23 cellular contexts compared by ENCODE assay signal in the genomic region with DNA sequence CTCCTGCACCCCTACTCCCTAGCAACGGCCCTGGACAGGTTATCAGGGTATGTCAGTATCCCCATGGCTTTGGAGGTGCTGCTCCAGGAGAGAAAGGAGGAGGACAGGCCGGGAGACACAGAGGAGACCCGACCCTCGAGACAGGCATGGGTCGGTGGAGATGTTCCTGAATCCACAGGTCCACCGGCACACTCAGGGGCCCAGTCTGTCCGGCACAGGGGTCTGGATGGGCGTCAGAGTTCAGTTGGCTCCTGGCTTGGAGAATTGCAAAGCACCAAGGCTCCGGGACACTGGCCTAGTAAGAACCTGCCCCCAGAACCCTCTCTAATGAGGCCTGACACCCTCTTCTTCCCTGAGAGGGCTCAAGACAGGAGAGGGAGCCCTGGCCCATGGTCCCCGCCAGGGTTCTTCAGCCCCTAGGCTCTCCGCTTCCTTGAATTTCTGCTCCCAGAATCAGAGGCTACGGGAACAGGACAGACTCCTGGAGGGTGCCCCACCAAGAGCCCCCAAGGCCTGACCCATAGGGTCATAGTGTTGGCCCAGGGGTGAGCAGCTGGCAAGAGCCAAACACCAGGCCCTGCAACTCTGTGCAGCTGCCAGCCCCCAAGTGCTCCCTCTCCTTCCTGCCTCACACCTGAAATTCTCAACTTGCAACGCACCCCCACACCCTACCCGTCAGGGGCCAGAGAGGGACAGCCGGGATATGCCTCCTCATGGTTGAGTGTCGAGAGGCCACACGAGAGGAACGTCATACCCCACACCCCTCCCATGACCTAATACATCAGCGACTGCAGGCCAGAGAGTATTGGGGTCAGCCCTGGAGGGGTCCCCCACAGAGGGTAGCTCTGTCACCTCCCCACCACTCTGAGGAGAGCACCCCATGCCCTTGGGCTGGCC. TPM values are rescaled to one million over a fixed set of nuclear protein-coding genes. Genes with fewer than 3 reads are reported as not detected.
DNase-seq lines count a peak whose midpoint lies in the region; ATAC-seq, FAIRE-seq and TF ChIP-seq lines count a peak whose summit lies in the region.
"Had no signal": no experiment of that assay in that cellular context is flagged by ENCODE, and none has a peak within 500 bp of the region (broad histone marks: within the 10 kb centered on the region; RNA-seq: fewer than 3 reads in every experiment).

No MANE protein-coding gene starts in this region.

- POLR2A ChIA-PET in K562 (lab: Yijun Ruan, JAX): interaction anchor here (0.6 to 2.5 kb wide), 8 partner anchors 8 to 120 kb away, joined by 3 to 8 read pairs (median 4); a partner anchor contains a TSS

- FAIRE-seq in K562 (lab: Jason Lieb, UNC): no peak
- FAIRE-seq: pancreas had no signal

- H3K36me3 Mint-ChIP-seq in activated naive CD4-positive, alpha-beta T cell treated with anti-CD3 and anti-CD28 coated beads, Interleukin-2, amount 10 ng/mL, durations not matched to agents 7 days and 5 days: peaks cover 2% of the 10 kb centered on the region
- H3K36me3 Mint-ChIP-seq in activated naive CD4-positive, alpha-beta T cell treated with anti-CD3 and anti-CD28 coated beads for 36 hours (ENCODE audit: low read depth): no peaks in the 10 kb centered on the region
- peaks cover 7 to 10% of the 10 kb centered on the region in 2 donors for H3K36me3 Mint-ChIP-seq in stimulated activated naive B cell treated with anti-CD40 and anti-IgM and Interleukin-4, amounts not matched to agents 10 μg/mL and 1 μg/mL and 100 μg/mL, for 72 hours
- H3K36me3 Mint-ChIP-seq: activated naive CD4-positive, alpha-beta T cell treated with anti-CD3 and anti-CD28 coated beads, Interleukin-2, amount 50 U/mL, for 24 hours had no signal

- H3K9ac ChIP-seq in K562 (ENCODE audit: insufficient read depth in 1 of 2, low read depth in 2 of 2, low read length in 2 of 2): no peak overlapping the region

- peaks cover 59 to 82% of the 10 kb centered on the region in 2 experiments for H3K27me3 ChIP-seq in K562 (ENCODE audit: control insufficient read depth in 2 of 2, insufficient read depth in 2 of 2, low read length in 2 of 2)
- H3K27me3 ChIP-seq: ascending aorta, pancreas, right lobe of liver, upper lobe of left lung had no signal

- peak; percentile 10 for ATAC-seq in K562
- no peak for ATAC-seq in stimulated activated naive B cell treated with anti-CD40 and anti-IgM and Interleukin-4, amounts not matched to agents 10 μg/mL and 1 μg/mL and 100 μg/mL, for 72 hours (replicated peaks)
- ATAC-seq in GM21515 (IDR thresholded peaks at IDR 0.05; ENCODE audit: unreplicated experiment): no peak

- H3K9me3 Mint-ChIP-seq in activated naive CD4-positive, alpha-beta T cell treated with anti-CD3 and anti-CD28 coated beads, Interleukin-2, amount 10 ng/mL, durations not matched to agents 7 days and 5 days: no peaks in the 10 kb centered on the region
- no peaks in the 10 kb centered on the region for H3K9me3 Mint-ChIP-seq in activated naive CD4-positive, alpha-beta T cell treated with anti-CD3 and anti-CD28 coated beads for 36 hours
- H3K9me3 Mint-ChIP-seq in stimulated activated naive B cell treated with anti-CD40 and anti-IgM and Interleukin-4, amounts not matched to agents 10 μg/mL and 1 μg/mL and 100 μg/mL, for 72 hours: peaks cover 0 to 3% of the 10 kb centered on the region in 2 donors
- H3K9me3 Mint-ChIP-seq: activated naive CD4-positive, alpha-beta T cell treated with anti-CD3 and anti-CD28 coated beads, Interleukin-2, amount 50 U/mL, for 24 hours; nephron had no signal

- H3K4me1 Mint-ChIP-seq in activated naive CD4-positive, alpha-beta T cell treated with anti-CD3 and anti-CD28 coated beads, Interleukin-2, amount 10 ng/mL, durations not matched to agents 7 days and 5 days: peaks cover 25% of the 10 kb centered on the region
- H3K4me1 Mint-ChIP-seq in activated naive CD4-positive, alpha-beta T cell treated with anti-CD3 and anti-CD28 coated beads for 36 hours (ENCODE audit: low read depth): peaks cover 18% of the 10 kb centered on the region
- peaks cover 24 to 50% of the 10 kb centered on the region in 2 donors for H3K4me1 Mint-ChIP-seq in stimulated activated naive B cell treated with anti-CD40 and anti-IgM and Interleukin-4, amounts not matched to agents 10 μg/mL and 1 μg/mL and 100 μg/mL, for 72 hours

- peaks cover 0 to 4% of the 10 kb centered on the region in 2 experiments; a peak in 1 of 5 replicates for H3K4me1 ChIP-seq in K562 (replicated peaks in 1 of 2; ENCODE audit: control insufficient read depth in 2 of 2, insufficient read depth in 2 of 2, low read length in 2 of 2)
- H3K4me1 ChIP-seq: ascending aorta, pancreas had no signal

- H3K4me3 ChIP-seq in GM12864 (ENCODE audit: low read depth, low read length): peak overlapping the region; percentile 49; the same call in 1 of the 2 replicates
- H3K4me3 ChIP-seq in K562: no peak overlapping the region
- H3K4me3 ChIP-seq: ascending aorta, pancreas, right lobe of liver had no signal

- no peak for TF ChIP-seq EP300 in K562 (IDR thresholded peaks at IDR 0.05; ENCODE audit: low read length)

- no peak overlapping the region for H3K4me3 Mint-ChIP-seq in activated naive CD4-positive, alpha-beta T cell treated with anti-CD3 and anti-CD28 coated beads, Interleukin-2, amount 10 ng/mL, durations not matched to agents 7 days and 5 days
- no peak overlapping the region for H3K4me3 Mint-ChIP-seq in activated naive CD4-positive, alpha-beta T cell treated with anti-CD3 and anti-CD28 coated beads for 36 hours
- H3K4me3 Mint-ChIP-seq in stimulated activated naive B cell treated with anti-CD40 and anti-IgM and Interleukin-4, amounts not matched to agents 10 μg/mL and 1 μg/mL and 100 μg/mL, for 72 hours: peak overlapping the region in 1 of 2 donors; percentile 19

- H4K20me1 ChIP-seq in K562 (replicated peaks; ENCODE audit: control insufficient read depth, insufficient read depth, low read length): 0 out of 2 replicates have a peak, but pooled peaks cover 4% of the 10 kb centered on the region

- H3K27ac ChIP-seq in K562 (ENCODE audit: extremely low read depth, low read depth, low read length): no peak overlapping the region
- H3K27ac ChIP-seq: ascending aorta, pancreas, right lobe of liver had no signal

- no peaks in the 10 kb centered on the region for H3K79me2 ChIP-seq in K562 (ENCODE audit: control insufficient read depth, insufficient read depth, low read length)

- intact Hi-C loops in activated naive CD4-positive, alpha-beta T cell treated with anti-CD3 and anti-CD28 coated beads for 36 hours (cut with micrococcal nuclease): no loop called here
- intact Hi-C loops in K562 (cut with micrococcal nuclease): no loop called here

- H3K27ac Mint-ChIP-seq in activated naive CD4-positive, alpha-beta T cell treated with anti-CD3 and anti-CD28 coated beads, Interleukin-2, amount 10 ng/mL, durations not matched to agents 7 days and 5 days: no peak overlapping the region
- H3K27ac Mint-ChIP-seq in activated naive CD4-positive, alpha-beta T cell treated with anti-CD3 and anti-CD28 coated beads for 36 hours: no peak overlapping the region
- peak overlapping the region; percentile 98 for H3K27ac Mint-ChIP-seq in stimulated activated naive B cell treated with anti-CD40 and anti-IgM and Interleukin-4, amounts not matched to agents 10 μg/mL and 1 μg/mL and 100 μg/mL, for 72 hours

- TF ChIP-seq POLR2A in K562 (conservative IDR thresholded peaks at IDR 0.05): no peak

- H3K4me2 ChIP-seq in K562 (ENCODE audit: insufficient read depth, low read length): no peak overlapping the region

- peaks cover 57% of the 10 kb centered on the region for H3K27me3 Mint-ChIP-seq in activated naive CD4-positive, alpha-beta T cell treated with anti-CD3 and anti-CD28 coated beads, Interleukin-2, amount 10 ng/mL, durations not matched to agents 7 days and 5 days
- peaks cover 7% of the 10 kb centered on the region for H3K27me3 Mint-ChIP-seq in activated naive CD4-positive, alpha-beta T cell treated with anti-CD3 and anti-CD28 coated beads for 36 hours (ENCODE audit: low read depth)
- H3K27me3 Mint-ChIP-seq in stimulated activated naive B cell treated with anti-CD40 and anti-IgM and Interleukin-4, amounts not matched to agents 10 μg/mL and 1 μg/mL and 100 μg/mL, for 72 hours: no peaks in the 10 kb centered on the region

- no peak for TF ChIP-seq RAD21 in K562 (CRISPR knock-in tag; conservative IDR thresholded peaks at IDR 0.05 in 1 of 2, IDR thresholded peaks at IDR 0.05 in 1 of 2)

- no peaks in the 10 kb centered on the region for H3K9me1 ChIP-seq in K562 (ENCODE audit: control insufficient read depth, insufficient read depth, low read length)

- H3K9me3 ChIP-seq in K562 (replicated peaks; ENCODE audit: control insufficient read depth, insufficient read depth, low read depth, low read length): no peaks in the 10 kb centered on the region
- H3K9me3 ChIP-seq: ascending aorta, pancreas, right lobe of liver, upper lobe of left lung had no signal

- WGBS in K562 (ENCODE audit: insufficient coverage, low coverage, missing lambda C conversion rate): 10% methylated on average over 19 of the region's 19 CpGs

- in situ Hi-C loops in K562 (cut with MboI): no loop called here

- CTCF ChIA-PET in activated naive CD4-positive, alpha-beta T cell treated with anti-CD3 and anti-CD28 coated beads, Interleukin-2, amount 10 ng/mL, durations not matched to agents 7 days and 5 days (lab: Charles Lee): interaction anchor here (0.9 to 2.0 kb wide), 2 partner anchors 159 to 232 kb away, joined by 3 to 8 read pairs; no protein-coding TSS in a partner anchor
- CTCF ChIA-PET in activated naive CD4-positive, alpha-beta T cell treated with anti-CD3 and anti-CD28 coated beads for 36 hours (lab: Charles Lee): interaction anchor here (0.6 kb wide), 1 partner anchor 67 kb away, joined by 3 read pairs; no protein-coding TSS in a partner anchor
- CTCF ChIA-PET in K562 (lab: Yijun Ruan, JAX; ENCODE audit: low intra/inter-chr PET ratio): no interaction called here

- TF ChIP-seq CTCF in GM12864 (IDR thresholded peaks at IDR 0.05; ENCODE audit: low read depth, low read length, missing control alignments) (no peak), K562 (IDR thresholded peaks at IDR 0.05 in 2 of 3, conservative IDR thresholded peaks at IDR 0.05 in 1 of 3; ENCODE audit: insufficient read depth in 2 of 3, low read depth in 1 of 3, low read length in 3 of 3) (no peak)

- no peaks in the 10 kb centered on the region for H3K36me3 ChIP-seq in K562 (ENCODE audit: control insufficient read depth, insufficient read depth, low read length)
- H3K36me3 ChIP-seq: ascending aorta, pancreas, right lobe of liver, upper lobe of left lung had no signal

- DNase-seq in activated naive CD4-positive, alpha-beta T cell treated with anti-CD3 and anti-CD28 coated beads, Interleukin-2, amount 10 ng/mL, durations not matched to agents 7 days and 5 days: peak; percentile 11
- DNase-seq in activated naive CD4-positive, alpha-beta T cell treated with anti-CD3 and anti-CD28 coated beads for 36 hours: no peak
- DNase-seq in GM12864 (ENCODE audit: low read depth) (no peak), K562 (ENCODE audit: extremely low read depth in 1 of 4, low spot score in 3 of 4) (no peak)
- no peak for DNase-seq in stimulated activated naive B cell treated with anti-CD40 and anti-IgM and Interleukin-4, amounts not matched to agents 10 μg/mL and 1 μg/mL and 100 μg/mL, for 72 hours
- no peak for DNase-seq in stimulated activated CD8-positive, alpha-beta memory T cell treated with anti-CD3 and anti-CD28 coated beads, Interleukin-4, amount 100 ng/mL, for 48 hours
- no peak for DNase-seq in stimulated activated CD4-positive, alpha-beta T cell treated with anti-CD3 and anti-CD28 coated beads, Interleukin-4, amount 100 ng/mL, for 24 hours
- DNase-seq: activated CD4-positive, CD25-positive, alpha-beta regulatory T cell; Calu3; EL; left ventricle myocardium superior; NCI-H1105; NCI-H1930 had no signal

- no peak overlapping the region for H2AFZ ChIP-seq in K562 (ENCODE audit: low read depth, low read length)

- no TSS peak for BruUV-seq in K562 (replicated peaks; lab: Mats Ljungman, UMichigan)

RNA-seq across cellular contexts. Expression of a gene that starts 5.5 kb away (rescaled TPM):
- total RNA-seq in activated naive CD4-positive, alpha-beta T cell treated with anti-CD3 and anti-CD28 coated beads for 36 hours: 1 to 10 TPM; 1.4 to 1.9 TPM
- total RNA-seq in K562 (2011; cell fraction: chromatin; rRNA removed; ENCODE audit: low replicate concordance): not detected in 2 replicates
- not detected in 2 replicates for total RNA-seq in K562 (2011; cell fraction: nucleolus; rRNA removed)
- total RNA-seq in K562 (2011; cell fraction: nucleoplasm; rRNA removed): not detected in 2 replicates
- total RNA-seq in K562 (2014; rRNA removed) (not detected in 2 replicates), K562 (2014; rRNA removed; fragmentation: Illumina TruSeq; extraction: Trizol) (not detected in 2 replicates), K562 (2015; rRNA removed; fragmentation: Illumina TruSeq; extraction: Trizol) (not detected in 2 replicates), K562 (2021) (0.04 and 0.20 TPM in 2 replicates)
- polyA plus RNA-seq in K562 (2011; rRNA removed) (not detected in 2 replicates), K562 (2014; fragmentation: Illumina TruSeq; extraction: Trizol) (not detected in 2 replicates), K562 (2014; fragmentation: Nextera tagmentation; extraction: Ambion mirVana) (not detected), K562 (2014; rRNA removed) (not detected in 2 replicates)
- polyA plus RNA-seq in K562 (2011; cell fraction: cytosol; rRNA removed): not detected in 2 replicates
- 0.08 and 0.09 TPM in 2 replicates for polyA plus RNA-seq in K562 (2011; cell fraction: nucleus; rRNA removed)
- polyA plus RNA-seq in K562 (2012): 0.10 TPM in 1 of 2 replicates, not detected in the other
- polyA minus RNA-seq in K562 (2011; rRNA and poly(A)+ RNA removed): not detected in 2 replicates
- polyA minus RNA-seq in K562 (2011; cell fraction: cytosol; rRNA and poly(A)+ RNA removed): not detected in 2 replicates
- not detected in 2 replicates for polyA minus RNA-seq in K562 (2011; cell fraction: nucleus; rRNA and poly(A)+ RNA removed)
- total RNA-seq: ascending aorta had no signal
- polyA plus RNA-seq: fibroblast of lung had no signal

RNA-seq across cellular contexts. Expression of a gene that starts 21.7 kb away (rescaled TPM):
- total RNA-seq in activated naive CD4-positive, alpha-beta T cell treated with anti-CD3 and anti-CD28 coated beads for 36 hours: not detected
- total RNA-seq in K562 (2011; cell fraction: chromatin; rRNA removed; ENCODE audit: low replicate concordance): 0.19 and 2.1 TPM in 2 replicates
- total RNA-seq in K562 (2011; cell fraction: nucleolus; rRNA removed): 0.79 and 1.3 TPM in 2 replicates
- total RNA-seq in K562 (2011; cell fraction: nucleoplasm; rRNA removed): 0.73 and 0.84 TPM in 2 replicates
- 0.09 TPM in 1 of 2 replicates, not detected in the other for total RNA-seq in K562 (2014; rRNA removed)
- total RNA-seq in K562 (2014; rRNA removed; fragmentation: Illumina TruSeq; extraction: Trizol): not detected in 2 replicates
- total RNA-seq in K562 (2015; rRNA removed; fragmentation: Illumina TruSeq; extraction: Trizol): 0.15 TPM in 1 of 2 replicates, not detected in the other
- 0.16 TPM in 1 of 2 replicates, not detected in the other for total RNA-seq in K562 (2021)
- 0.07 and 0.09 TPM in 2 replicates for polyA plus RNA-seq in K562 (2011; rRNA removed)
- polyA plus RNA-seq in K562 (2011; cell fraction: cytosol; rRNA removed): 0.15 TPM in 1 of 2 replicates, not detected in the other
- polyA plus RNA-seq in K562 (2011; cell fraction: nucleus; rRNA removed): 0.86 and 1.5 TPM in 2 replicates
- polyA plus RNA-seq in K562 (2012): 0.34 and 3.9 TPM in 2 replicates
- not detected in 2 replicates for polyA plus RNA-seq in K562 (2014; fragmentation: Illumina TruSeq; extraction: Trizol)
- polyA plus RNA-seq in K562 (2014; fragmentation: Nextera tagmentation; extraction: Ambion mirVana): under 1 TPM; 0.06 to 0.17 TPM
- 0.09 and 0.15 TPM in 2 replicates for polyA plus RNA-seq in K562 (2014; rRNA removed)
- polyA minus RNA-seq in K562 (2011; rRNA and poly(A)+ RNA removed): 0.11 TPM in 1 of 2 replicates, not detected in the other
- not detected in 2 replicates for polyA minus RNA-seq in K562 (2011; cell fraction: cytosol; rRNA and poly(A)+ RNA removed)
- polyA minus RNA-seq in K562 (2011; cell fraction: nucleus; rRNA and poly(A)+ RNA removed): 0.54 and 0.67 TPM in 2 replicates
- total RNA-seq: dermis microvascular lymphatic vessel endothelial cell had no signal
- polyA plus RNA-seq: BJ had no signal
